In genomic region chr17:57874434-57875108, GRCh38 we compare ENCODE assay signal across 8 cellular contexts. TPM values are rescaled to one million over a fixed set of nuclear protein-coding genes. Genes with fewer than 3 reads are reported as not detected.
A peak's percentile ranks its signal among the peaks of the same experiment; 100 is the strongest.
DNase-seq lines count a peak whose midpoint lies in the region; ATAC-seq, FAIRE-seq and TF ChIP-seq lines count a peak whose summit lies in the region.

No MANE protein-coding gene starts in this region.

- H3K79me1 ChIP-seq in H1 (ENCODE audit: low read depth, low read length), result no peaks in the 10 kb centered on the region

- peak overlapping the region; percentile 95; the same call in 1 of the 2 replicates for H2BK15ac ChIP-seq in H1 (ENCODE audit: low read length)

- TF ChIP-seq POLR2A in H1 (IDR thresholded peaks at IDR 0.05; ENCODE audit: control extremely low read depth in 1 of 2, low read depth in 2 of 2, low read length in 2 of 2), result peak in 1 of 2 experiments; percentile 32; a peak in 1 of 3 replicates

- H2BK120ac ChIP-seq in H1 (replicated peaks; ENCODE audit: low read depth, low read length), result peak overlapping the region; percentile 89

- 13% methylated on average over 27 of the region's 30 CpGs; no CpG with 5 or more reads in 1 of the 2 experiments for WGBS in H1 (ENCODE audit: extremely low coverage in 1 of 2, insufficient coverage in 1 of 2, insufficient read length in 1 of 2, insufficient replicate concordance in 2 of 2, low coverage in 1 of 2, low lambda C conversion rate in 2 of 2, missing lambda C conversion rate in 1 of 2), 2 experiments

- peak overlapping the region; percentile 96 for H2BK5ac ChIP-seq in H1 (ENCODE audit: low read depth, low read length)

- peak overlapping the region; percentile 27 for H3K56ac ChIP-seq in H1 (replicated peaks; ENCODE audit: insufficient read length, low read depth, low read length)

- H3K79me2 ChIP-seq in H1 (ENCODE audit: control insufficient read depth in 1 of 2, insufficient read depth in 2 of 2, low read length in 2 of 2), result no peaks in the 10 kb centered on the region

- H3K4me2 ChIP-seq in H1 (ENCODE audit: insufficient read depth in 1 of 2, low read depth in 2 of 2, low read length in 2 of 2), result peak overlapping the region; percentile 53 to 54

- TF ChIP-seq CTCF in HFF-Myc (IDR thresholded peaks at IDR 0.05; ENCODE audit: low read depth, low read length, missing control alignments), result no peak
- no peak for TF ChIP-seq CTCF in WERI-Rb-1 (IDR thresholded peaks at IDR 0.05; ENCODE audit: low read depth, low read length)
- TF ChIP-seq CTCF in H1 (IDR thresholded peaks at IDR 0.05; ENCODE audit: control extremely low read depth in 1 of 3, insufficient read depth in 1 of 3, low read depth in 1 of 3, low read length in 3 of 3), result no peak
- TF ChIP-seq CTCF in D721Med (IDR thresholded peaks at IDR 0.05; ENCODE audit: insufficient read depth, missing control alignments), result no peak

- H3K18ac ChIP-seq in H1 (ENCODE audit: extremely low read depth, low read length), result peak overlapping the region; percentile 97

- peak overlapping the region; percentile 97 for H2BK20ac ChIP-seq in H1 (ENCODE audit: low read length)

- TF ChIP-seq EP300 in H1 (IDR thresholded peaks at IDR 0.05; ENCODE audit: borderline replicate concordance in 1 of 2, low read depth in 2 of 2, low read length in 2 of 2), result no peak

- H3K4me1 Mint-ChIP-seq in memory B cell, result peaks cover 6% of the 10 kb centered on the region

- no peaks in the 10 kb centered on the region for H3K9me3 ChIP-seq in WERI-Rb-1 (ENCODE audit: severe bottlenecking)
- no peaks in the 10 kb centered on the region for H3K9me3 ChIP-seq in H1 (ENCODE audit: insufficient read depth in 2 of 2, low read depth in 1 of 2, low read length in 1 of 2)

- H3K14ac ChIP-seq in H1 (ENCODE audit: insufficient read length), result peak overlapping the region; percentile 78

- peak overlapping the region; percentile 100 for H4K91ac ChIP-seq in H1 (replicated peaks; ENCODE audit: insufficient read length, low read length)

- no peak overlapping the region for H2AFZ ChIP-seq in H1 (ENCODE audit: low read length)

- H3K4ac ChIP-seq in H1 (replicated peaks; ENCODE audit: insufficient read length, low read depth, low read length), result peak overlapping the region; percentile 99

- POLR2A ChIA-PET in H1 (lab: Charles Lee; ENCODE audit: partially characterized antibody), result interaction anchor here (0.6 to 32.5 kb wide), 11 partner anchors 11 to 219 kb away, joined by 3 to 672 read pairs (median 4); partner anchors contain the start of genes SRSF1 and VEZF1

- H3K4me3 Mint-ChIP-seq in memory B cell, result peak overlapping the region; percentile 15

- H3K4me1 ChIP-seq in H1 (replicated peaks in 1 of 4; ENCODE audit: control insufficient read depth in 3 of 4, insufficient read depth in 4 of 4, low read length in 3 of 4), result peaks cover 18 to 41% (median 35%) of the 10 kb centered on the region in 4 experiments

- no peak for FAIRE-seq in H1 (lab: Jason Lieb, UNC)
- no peak for FAIRE-seq in D721Med (lab: Jason Lieb, UNC)

- H3K27ac ChIP-seq in WERI-Rb-1 (peak overlapping the region; percentile 99), H1 (ENCODE audit: low read depth, low read length) (peak overlapping the region; percentile 56)

- H3K27me3 Mint-ChIP-seq in memory B cell, result peaks cover 26% of the 10 kb centered on the region

- H4K20me1 ChIP-seq in H1 (replicated peaks in 1 of 2; ENCODE audit: control insufficient read depth in 1 of 2, insufficient read depth in 2 of 2, low read length in 2 of 2), result no peaks in the 10 kb centered on the region

- H3K36me3 Mint-ChIP-seq in memory B cell, result no peaks in the 10 kb centered on the region

- H3K27ac Mint-ChIP-seq in memory B cell, result no peak overlapping the region

- peak overlapping the region; percentile 94 for H2BK12ac ChIP-seq in H1 (ENCODE audit: low read depth, low read length)

- 0 out of 2 replicates have a peak overlapping the region, but pooled peaks have one; percentile 26 for H3K4me3 ChIP-seq in HFF-Myc (replicated peaks; ENCODE audit: low read depth, low read length)
- H3K4me3 ChIP-seq in WERI-Rb-1 (ENCODE audit: low read depth, low read length), result peak overlapping the region; percentile 11; the same call in 1 of the 2 replicates
- H3K4me3 ChIP-seq in H1 (ENCODE audit: extremely low read depth in 1 of 4, insufficient read depth in 2 of 4, low read depth in 3 of 4, low read length in 4 of 4), result peak overlapping the region in 2 of 4 experiments; percentile 11 to 35; a peak in 4 of 8 replicates

- H3K9me3 Mint-ChIP-seq in memory B cell, result no peaks in the 10 kb centered on the region

- peak overlapping the region; percentile 91 for H2AK5ac ChIP-seq in H1 (ENCODE audit: low read depth, low read length)

- TF ChIP-seq RAD21 in H1 (IDR thresholded peaks at IDR 0.05 in 1 of 2, conservative IDR thresholded peaks at IDR 0.05 in 1 of 2; ENCODE audit: low read depth in 2 of 2, low read length in 2 of 2), result no peak

- CTCF ChIA-PET in H1 (lab: Charles Lee; ENCODE audit: partially characterized antibody), result interaction anchor here (0.6 to 20.7 kb wide), 13 partner anchors 11 to 121 kb away, joined by 3 to 221 read pairs (median 4); no protein-coding TSS in a partner anchor

- peak overlapping the region in 3 of 4 experiments; percentile 20 to 39 (median 22); a peak in 3 of 7 replicates for H3K9ac ChIP-seq in H1 (replicated peaks in 1 of 4; ENCODE audit: extremely low read depth in 1 of 4, low read depth in 3 of 4, low read length in 3 of 4)

- peak overlapping the region; percentile 90; the same call in 1 of the 2 replicates for H4K8ac ChIP-seq in H1 (ENCODE audit: extremely low read depth, insufficient read depth, low read length)

- H3K23ac ChIP-seq in H1 (ENCODE audit: insufficient read length), result no peak overlapping the region

- peaks cover 2% of the 10 kb centered on the region; the same call in 1 of the 2 replicates for H3K23me2 ChIP-seq in H1 (ENCODE audit: low read depth, low read length)

- ATAC-seq in memory B cell (ENCODE audit: low read depth) (peak; percentile 58), GM19023 (IDR thresholded peaks at IDR 0.05; ENCODE audit: unreplicated experiment) (no peak)

- H3K36me3 ChIP-seq in WERI-Rb-1, result peaks cover 19% of the 10 kb centered on the region
- no peaks in the 10 kb centered on the region; a peak in 1 of 8 replicates for H3K36me3 ChIP-seq in H1 (ENCODE audit: control insufficient read depth in 2 of 4, insufficient read depth in 4 of 4, low read length in 3 of 4)

- H4K5ac ChIP-seq in H1 (ENCODE audit: insufficient read length, low read depth, low read length), result peak overlapping the region; percentile 81

- H3K27me3 ChIP-seq in WERI-Rb-1 (ENCODE audit: insufficient read depth, low read depth, severe bottlenecking) (no peaks in the 10 kb centered on the region), H1 (replicated peaks in 1 of 4; ENCODE audit: control insufficient read depth in 3 of 4, extremely low read depth in 1 of 4, insufficient read depth in 3 of 4, low read length in 3 of 4) (peaks cover 0 to 14% (median 6%) of the 10 kb centered on the region in 4 experiments; a peak in 4 of 7 replicates)

- DNase-seq in HFF-Myc (ENCODE audit: extremely low read depth, low read depth), result peak; percentile 86
- DNase-seq in WERI-Rb-1, result peak; percentile 92
- DNase-seq in H1 (ENCODE audit: low read depth in 1 of 2, low spot score in 2 of 2), result peak; percentile 64 to 83
- DNase-seq in memory B cell (ENCODE audit: low spot score in 2 of 2), result no peak
- DNase-seq in stimulated activated naive CD4-positive, alpha-beta T cell treated with Interleukin-2 at 50 U/mL for 16 hours (lab: John Stamatoyannopoulos, UW), result peak; percentile 15
- no peak for DNase-seq in D721Med (ENCODE audit: insufficient read length, low spot score)
- no peak for DNase-seq in T-helper 9 cell

TF ChIP-seq in H1, 55 proteins besides CTCF, POLR2A, EP300 and RAD21 (continues in another document):
- 0 out of 2 replicates have a peak, but pooled peaks have one; percentile 5 for TF ChIP-seq CREB1 (IDR thresholded peaks at IDR 0.05)
- TF ChIP-seq MAFK (IDR thresholded peaks at IDR 0.05; ENCODE audit: low read depth, low read length), result peak; percentile 60; the same call in 1 of the 2 replicates
- TF ChIP-seq MAX (IDR thresholded peaks at IDR 0.05), result peak; percentile 94
- TF ChIP-seq USF2 (IDR thresholded peaks at IDR 0.05; ENCODE audit: low read length), result peak; percentile 51; the same call in 1 of the 2 replicates
- peak; percentile 93; the same call in 1 of the 2 replicates for TF ChIP-seq EGR1 (IDR thresholded peaks at IDR 0.05; ENCODE audit: borderline replicate concordance, low read depth, low read length)
- no peak for TF ChIP-seq SRF (IDR thresholded peaks at IDR 0.05; ENCODE audit: low read depth, low read length)
- TF ChIP-seq KDM4A (IDR thresholded peaks at IDR 0.05; ENCODE audit: low read depth, low read length, severe bottlenecking), result no peak
- TF ChIP-seq NRF1 (IDR thresholded peaks at IDR 0.05; ENCODE audit: low read depth, low read length), result no peak
- 0 out of 2 replicates have a peak, but pooled peaks have one; percentile 21 for TF ChIP-seq SP1 (IDR thresholded peaks at IDR 0.05; ENCODE audit: low read depth, low read length)
- peak; percentile 83 for TF ChIP-seq E2F6 (IDR thresholded peaks at IDR 0.05)

RNA-seq across cellular contexts. Expression of gene MRPS23, which starts 24.7 kb away (rescaled TPM):
- 60.4 and 73.4 TPM in 2 replicates for total RNA-seq in H1 (2021; fragmentation: NEBNext Ultra II Directional; extraction: Animal tissue kit (Norgen Biotek cat#: 25700))
- 32.9 and 38.6 TPM in 2 replicates for polyA plus RNA-seq in H1 (2011; rRNA removed)
- 68.9 TPM for polyA plus RNA-seq in H1 (2011; cell fraction: cytosol; rRNA removed)
- 26.0 TPM for polyA plus RNA-seq in H1 (2011; cell fraction: nucleus; rRNA removed)
- 64.2 to 105 TPM (median 72.5 TPM) in 4 replicates for polyA plus RNA-seq in H1 (2012, experiment 1 of 2)
- polyA plus RNA-seq in H1 (2012, experiment 2 of 2), result 49.1 TPM
- polyA plus RNA-seq in H1 (2013, experiment 1 of 2), result 25.2 TPM
- 26.2 TPM for polyA plus RNA-seq in H1 (2013, experiment 2 of 2)
- 18.4 and 25.9 TPM in 2 replicates for polyA minus RNA-seq in H1 (2011; rRNA and poly(A)+ RNA removed)
- polyA minus RNA-seq in H1 (2011; cell fraction: cytosol; rRNA and poly(A)+ RNA removed), result 10.5 TPM
- polyA minus RNA-seq in H1 (2011; cell fraction: nucleus; rRNA and poly(A)+ RNA removed), result 21.0 TPM

Comparison
In these comparisons a context has a peak if more than half of its experiments do, and no peak if none do; other contexts are left out.
1. DNase-seq: peak in HFF-Myc (single experiment), WERI-Rb-1 (single experiment), H1 (2 of 2) and stimulated activated naive CD4-positive, alpha-beta T cell treated with Interleukin-2 at 50 U/mL for 16 hours (single experiment); none in memory B cell (0 of 2), D721Med (single experiment) and T-helper 9 cell (single experiment).